1 cellular context compared by ENCODE assay signal in the genomic region with DNA sequence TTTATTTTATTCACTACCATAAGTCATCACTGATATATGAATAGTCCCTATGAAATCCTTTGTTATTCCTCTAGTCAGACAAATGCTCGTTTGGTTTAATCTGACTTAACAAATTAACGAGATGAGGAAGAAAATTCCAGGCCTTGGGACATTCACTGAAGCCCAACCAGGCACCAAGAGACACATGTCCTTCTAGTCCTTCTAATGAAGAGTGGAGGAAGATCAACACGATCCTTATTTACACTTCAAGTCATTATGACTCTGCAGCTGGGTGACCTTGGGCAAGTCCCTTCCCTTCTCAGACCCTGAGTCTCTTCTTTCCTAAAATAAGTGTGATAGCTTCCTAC.
TF ChIP-seq lines count a peak whose summit lies in the region.

No MANE protein-coding gene starts in this region.

TF ChIP-seq in GM23338, 12 proteins besides CTCF, POLR2A, EP300 and RAD21 (continued from another document):
- TF ChIP-seq, protein P1, sequence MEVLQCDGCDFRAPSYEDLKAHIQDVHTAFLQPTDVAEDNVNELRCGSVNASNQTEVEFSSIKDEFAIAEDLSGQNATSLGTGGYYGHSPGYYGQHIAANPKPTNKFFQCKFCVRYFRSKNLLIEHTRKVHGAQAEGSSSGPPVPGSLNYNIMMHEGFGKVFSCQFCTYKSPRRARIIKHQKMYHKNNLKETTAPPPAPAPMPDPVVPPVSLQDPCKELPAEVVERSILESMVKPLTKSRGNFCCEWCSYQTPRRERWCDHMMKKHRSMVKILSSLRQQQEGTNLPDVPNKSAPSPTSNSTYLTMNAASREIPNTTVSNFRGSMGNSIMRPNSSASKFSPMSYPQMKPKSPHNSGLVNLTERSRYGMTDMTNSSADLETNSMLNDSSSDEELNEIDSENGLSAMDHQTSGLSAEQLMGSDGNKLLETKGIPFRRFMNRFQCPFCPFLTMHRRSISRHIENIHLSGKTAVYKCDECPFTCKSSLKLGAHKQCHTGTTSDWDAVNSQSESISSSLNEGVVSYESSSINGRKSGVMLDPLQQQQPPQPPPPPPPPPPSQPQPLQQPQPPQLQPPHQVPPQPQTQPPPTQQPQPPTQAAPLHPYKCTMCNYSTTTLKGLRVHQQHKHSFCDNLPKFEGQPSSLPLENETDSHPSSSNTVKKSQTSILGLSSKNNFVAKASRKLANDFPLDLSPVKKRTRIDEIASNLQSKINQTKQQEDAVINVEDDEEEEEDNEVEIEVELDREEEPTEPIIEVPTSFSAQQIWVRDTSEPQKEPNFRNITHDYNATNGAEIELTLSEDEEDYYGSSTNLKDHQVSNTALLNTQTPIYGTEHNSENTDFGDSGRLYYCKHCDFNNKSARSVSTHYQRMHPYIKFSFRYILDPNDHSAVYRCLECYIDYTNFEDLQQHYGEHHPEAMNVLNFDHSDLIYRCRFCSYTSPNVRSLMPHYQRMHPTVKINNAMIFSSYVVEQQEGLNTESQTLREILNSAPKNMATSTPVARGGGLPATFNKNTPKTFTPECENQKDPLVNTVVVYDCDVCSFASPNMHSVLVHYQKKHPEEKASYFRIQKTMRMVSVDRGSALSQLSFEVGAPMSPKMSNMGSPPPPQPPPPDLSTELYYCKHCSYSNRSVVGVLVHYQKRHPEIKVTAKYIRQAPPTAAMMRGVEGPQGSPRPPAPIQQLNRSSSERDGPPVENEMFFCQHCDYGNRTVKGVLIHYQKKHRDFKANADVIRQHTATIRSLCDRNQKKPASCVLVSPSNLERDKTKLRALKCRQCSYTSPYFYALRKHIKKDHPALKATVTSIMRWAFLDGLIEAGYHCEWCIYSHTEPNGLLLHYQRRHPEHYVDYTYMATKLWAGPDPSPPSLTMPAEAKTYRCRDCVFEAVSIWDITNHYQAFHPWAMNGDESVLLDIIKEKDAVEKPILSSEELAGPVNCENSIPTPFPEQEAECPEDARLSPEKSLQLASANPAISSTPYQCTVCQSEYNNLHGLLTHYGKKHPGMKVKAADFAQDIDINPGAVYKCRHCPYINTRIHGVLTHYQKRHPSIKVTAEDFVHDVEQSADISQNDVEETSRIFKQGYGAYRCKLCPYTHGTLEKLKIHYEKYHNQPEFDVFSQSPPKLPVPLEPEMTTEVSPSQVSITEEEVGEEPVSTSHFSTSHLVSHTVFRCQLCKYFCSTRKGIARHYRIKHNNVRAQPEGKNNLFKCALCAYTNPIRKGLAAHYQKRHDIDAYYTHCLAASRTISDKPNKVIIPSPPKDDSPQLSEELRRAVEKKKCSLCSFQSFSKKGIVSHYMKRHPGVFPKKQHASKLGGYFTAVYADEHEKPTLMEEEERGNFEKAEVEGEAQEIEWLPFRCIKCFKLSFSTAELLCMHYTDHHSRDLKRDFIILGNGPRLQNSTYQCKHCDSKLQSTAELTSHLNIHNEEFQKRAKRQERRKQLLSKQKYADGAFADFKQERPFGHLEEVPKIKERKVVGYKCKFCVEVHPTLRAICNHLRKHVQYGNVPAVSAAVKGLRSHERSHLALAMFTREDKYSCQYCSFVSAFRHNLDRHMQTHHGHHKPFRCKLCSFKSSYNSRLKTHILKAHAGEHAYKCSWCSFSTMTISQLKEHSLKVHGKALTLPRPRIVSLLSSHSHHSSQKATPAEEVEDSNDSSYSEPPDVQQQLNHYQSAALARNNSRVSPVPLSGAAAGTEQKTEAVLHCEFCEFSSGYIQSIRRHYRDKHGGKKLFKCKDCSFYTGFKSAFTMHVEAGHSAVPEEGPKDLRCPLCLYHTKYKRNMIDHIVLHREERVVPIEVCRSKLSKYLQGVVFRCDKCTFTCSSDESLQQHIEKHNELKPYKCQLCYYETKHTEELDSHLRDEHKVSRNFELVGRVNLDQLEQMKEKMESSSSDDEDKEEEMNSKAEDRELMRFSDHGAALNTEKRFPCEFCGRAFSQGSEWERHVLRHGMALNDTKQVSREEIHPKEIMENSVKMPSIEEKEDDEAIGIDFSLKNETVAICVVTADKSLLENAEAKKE (CRISPR knock-in tag; IDR thresholded peaks at IDR 0.05): no peak
- TF ChIP-seq NANOG (IDR thresholded peaks at IDR 0.05; ENCODE audit: borderline replicate concordance): no peak
TF ChIP-seq in GM23338: peak in this region for 0.
